22 cellular contexts compared by ENCODE assay signal in genomic region chr18:56388571-56388970, GRCh38.
"Had no signal": no experiment of that assay in that cellular context is flagged by ENCODE, and none has a peak within 500 bp of the region (broad histone marks: within the 10 kb centered on the region; RNA-seq: fewer than 3 reads in every experiment).

No MANE protein-coding gene starts in this region.

- FAIRE-seq: TTC549 had no signal

- DNase-seq: activated CD4-positive, alpha-beta memory T cell treated with anti-CD3 and anti-CD28 coated beads for 36 hours; activated CD4-positive, alpha-beta T cell treated with anti-CD3 and anti-CD28 coated beads, Interleukin-2, amount 10 ng/mL, durations not matched to agents 7 days and 5 days; activated CD4-positive, CD25-positive, alpha-beta regulatory T cell; activated CD8-positive, alpha-beta memory T cell treated with anti-CD3 and anti-CD28 coated beads for 24 hours; activated effector memory CD4-positive, alpha-beta T cell treated with anti-CD3 and anti-CD28 coated beads, Interleukin-2, amount 50 U/mL, for 16 hours; activated naive CD4-positive, alpha-beta T cell treated with Interleukin-2 at 50 U/mL for 16 hours; activated T-cell treated with anti-CD3 and anti-CD28 coated beads, Interleukin-2, amount 50 U/mL, for 4 hours; Kasumi-1; KBM-7; NCI-H1048; NCI-H1694; NCI-H2029; NCI-H2107; NCI-H510A treated with DMSO at 0.1 percent for 48 hours; NCI-H69; PC-3; SIG-M5; T-cell; T-helper 2 cell; T1000 had no signal

- H3K27ac ChIP-seq: VCaP had no signal
